Comparison of ENCODE assay signal across 8 cellular contexts in the genomic region with DNA sequence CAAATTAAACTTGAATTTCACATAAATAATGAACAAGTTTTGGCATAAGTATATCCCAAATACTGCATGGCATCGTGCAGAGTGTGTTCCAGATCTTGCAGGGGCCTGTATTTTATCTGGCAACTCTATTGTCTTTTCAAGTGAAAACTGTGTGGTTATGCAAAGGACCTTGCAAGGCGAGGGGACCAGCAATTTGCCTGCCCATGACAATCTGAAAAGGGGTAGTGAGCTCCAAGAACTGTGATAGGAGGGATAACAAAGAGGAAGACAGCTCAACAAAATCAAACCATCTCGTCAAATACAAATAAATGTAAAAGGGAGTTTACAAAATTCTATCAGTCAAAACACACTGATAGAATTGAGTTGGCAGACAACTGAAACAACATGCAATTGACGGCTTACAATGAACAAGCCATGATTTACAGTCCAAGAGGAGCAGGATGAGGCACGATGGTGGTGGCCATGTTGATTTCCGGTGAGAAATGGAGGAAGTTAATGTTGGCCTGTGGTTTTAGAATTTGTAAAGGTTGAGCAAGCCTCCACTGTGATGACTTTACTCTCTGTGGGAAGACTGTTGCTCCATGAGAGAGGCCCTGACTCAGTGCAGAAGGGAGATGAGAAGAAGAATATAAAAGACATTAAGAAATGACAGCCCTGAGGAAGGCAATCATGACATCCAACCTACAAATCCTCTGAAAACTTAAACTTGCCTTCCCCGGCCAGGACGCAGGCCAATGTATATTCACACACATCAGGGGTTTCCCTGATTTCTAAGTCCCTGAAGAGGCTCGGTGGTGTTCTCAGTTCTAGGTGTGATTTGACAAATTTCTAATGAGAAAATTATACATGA.
A peak's percentile ranks its signal among the peaks of the same experiment; 100 is the strongest.
DNase-seq lines count a peak whose midpoint lies in the region; ATAC-seq and TF ChIP-seq lines count a peak whose summit lies in the region.

No MANE protein-coding gene starts in this region.

- 59 to 62% methylated on average over 9 of the region's 9 CpGs for WGBS in lower leg skin, 2 donors

- intact Hi-C loops in lower leg skin (cut with DNase I; ENCODE audit: low total_unique reads), result no loop called here
- intact Hi-C loops in tibial artery (cut with DNase I; ENCODE audit: low total_unique reads), result no loop called here

- no peak overlapping the region for H3K27ac ChIP-seq in tibial artery

- no peaks in the 10 kb centered on the region for H3K36me3 ChIP-seq in tibial artery

- no peaks in the 10 kb centered on the region for H3K27me3 ChIP-seq in tibial artery

- H3K4me3 Mint-ChIP-seq in activated T-cell treated with anti-CD3 and anti-CD28 coated beads, Interleukin-2, amount 50 U/mL, for 72 hours, result peak overlapping the region; percentile 57 to 64

- H3K36me3 Mint-ChIP-seq in activated T-cell treated with anti-CD3 and anti-CD28 coated beads, Interleukin-2, amount 50 U/mL, for 72 hours (ENCODE audit: insufficient read depth in 2 of 2), result peaks cover 0 to 2% of the 10 kb centered on the region in 2 donors

- H3K9me3 Mint-ChIP-seq in activated T-cell treated with anti-CD3 and anti-CD28 coated beads, Interleukin-2, amount 50 U/mL, for 72 hours, result no peaks in the 10 kb centered on the region

- H3K4me3 ChIP-seq in lower leg skin (ENCODE audit: low read depth, poor library complexity, severe bottlenecking), result no peak overlapping the region
- H3K4me3 ChIP-seq in tibial artery, result no peak overlapping the region

- peak overlapping the region; percentile 21 for H3K27ac Mint-ChIP-seq in activated T-cell treated with anti-CD3 and anti-CD28 coated beads, Interleukin-2, amount 50 U/mL, for 72 hours

- H3K9me3 ChIP-seq in tibial artery, result no peaks in the 10 kb centered on the region

- ATAC-seq in GM18498 (IDR thresholded peaks at IDR 0.05; ENCODE audit: unreplicated experiment), result peak; percentile 76
- peak; percentile 76 for ATAC-seq in GM21825 (IDR thresholded peaks at IDR 0.05; ENCODE audit: unreplicated experiment)
- peak; percentile 94 for ATAC-seq in activated T-cell treated with anti-CD3 and anti-CD28 coated beads, Interleukin-2, amount 50 U/mL, for 72 hours (replicated peaks in 1 of 2)

- no peak for TF ChIP-seq POLR2A in lower leg skin (IDR thresholded peaks at IDR 0.05)

- H3K4me1 Mint-ChIP-seq in activated T-cell treated with anti-CD3 and anti-CD28 coated beads, Interleukin-2, amount 50 U/mL, for 72 hours (ENCODE audit: low read depth), result peaks cover 42% of the 10 kb centered on the region

- peaks cover 0 to 29% (median 19%) of the 10 kb centered on the region in 4 donors for H3K4me1 ChIP-seq in tibial artery

- no peak for TF ChIP-seq CTCF in lower leg skin (IDR thresholded peaks at IDR 0.05)
- no peak for TF ChIP-seq CTCF in tibial artery (IDR thresholded peaks at IDR 0.05)

- peak; percentile 91 to 93 for DNase-seq in Kasumi-1 (lab: John Stamatoyannopoulos, UW)
- peak; percentile 73 for DNase-seq in activated T-cell treated with anti-CD3 and anti-CD28 coated beads, Interleukin-2, amount 50 U/mL, for 72 hours
- DNase-seq in lower leg skin (ENCODE audit: low spot score in 2 of 2), result peak; percentile 45 to 53
- no peak for DNase-seq in HT-29 (ENCODE audit: low spot score)
- DNase-seq in dedifferentiated amniotic fluid mesenchymal stem cell (ENCODE audit: extremely low spot score), result no peak
- DNase-seq in tibial artery, result no peak

- H3K27me3 Mint-ChIP-seq in activated T-cell treated with anti-CD3 and anti-CD28 coated beads, Interleukin-2, amount 50 U/mL, for 72 hours (ENCODE audit: low read depth), result no peaks in the 10 kb centered on the region

Comparison
In these comparisons a context has a peak if more than half of its experiments do, and no peak if none do; other contexts are left out.
1. DNase-seq: peak in Kasumi-1 (2 of 2), activated T-cell treated with anti-CD3 and anti-CD28 coated beads, Interleukin-2, amount 50 U/mL, for 72 hours (2 of 2) and lower leg skin (2 of 2); none in HT-29 (single experiment), dedifferentiated amniotic fluid mesenchymal stem cell (single experiment) and tibial artery (0 of 2).
2. Peak in every context shown above with its lines, with median percentiles within 50 percentile points of each other: ATAC-seq.